In genomic region chr4:190015538-190016368, GRCh38 we compare ENCODE assay signal across 16 cellular contexts.
A peak's percentile ranks its signal among the peaks of the same experiment; 100 is the strongest.
DNase-seq lines count a peak whose midpoint lies in the region; ATAC-seq lines count a peak whose summit lies in the region.
"Had no signal": no experiment of that assay in that cellular context is flagged by ENCODE, and none has a peak within 500 bp of the region (broad histone marks: within the 10 kb centered on the region; RNA-seq: fewer than 3 reads in every experiment).

No MANE protein-coding gene starts in this region.

- H3K36me3 Mint-ChIP-seq in T-helper 2 cell treated with Interferon-gamma antibody and Interleukin-4, amounts not matched to agents 5 μg/mL and 100 μg/mL, for 36 hours (ENCODE audit: low read depth): peaks cover 6% of the 10 kb centered on the region
- H3K36me3 Mint-ChIP-seq in stimulated activated memory B cell treated with anti-CD40 and anti-IgM and Interleukin-4, amounts not matched to agents 10 μg/mL and 1 μg/mL and 100 μg/mL, for 72 hours: peaks cover 8% of the 10 kb centered on the region
- H3K36me3 Mint-ChIP-seq: type B pancreatic cell had no signal

- no peak for ATAC-seq in stimulated activated memory B cell treated with anti-CD40 and anti-IgM and Interleukin-4, amounts not matched to agents 10 μg/mL and 1 μg/mL and 100 μg/mL, for 72 hours
- ATAC-seq in HG03095 (IDR thresholded peaks at IDR 0.05; ENCODE audit: unreplicated experiment): no peak
- ATAC-seq: left colon had no signal

- peaks cover 11% of the 10 kb centered on the region for H3K4me1 Mint-ChIP-seq in T-helper 2 cell treated with Interferon-gamma antibody and Interleukin-4, amounts not matched to agents 5 μg/mL and 100 μg/mL, for 36 hours (ENCODE audit: low read depth)
- peaks cover 37% of the 10 kb centered on the region for H3K4me1 Mint-ChIP-seq in stimulated activated memory B cell treated with anti-CD40 and anti-IgM and Interleukin-4, amounts not matched to agents 10 μg/mL and 1 μg/mL and 100 μg/mL, for 72 hours

- H3K27ac Mint-ChIP-seq in T-helper 2 cell treated with Interferon-gamma antibody and Interleukin-4, amounts not matched to agents 5 μg/mL and 100 μg/mL, for 36 hours: peak overlapping the region; percentile 17
- no peak overlapping the region for H3K27ac Mint-ChIP-seq in stimulated activated memory B cell treated with anti-CD40 and anti-IgM and Interleukin-4, amounts not matched to agents 10 μg/mL and 1 μg/mL and 100 μg/mL, for 72 hours
- H3K27ac Mint-ChIP-seq: type B pancreatic cell had no signal

- peak overlapping the region; percentile 43 for H3K4me3 Mint-ChIP-seq in T-helper 2 cell treated with Interferon-gamma antibody and Interleukin-4, amounts not matched to agents 5 μg/mL and 100 μg/mL, for 36 hours
- peak overlapping the region; percentile 27 for H3K4me3 Mint-ChIP-seq in stimulated activated memory B cell treated with anti-CD40 and anti-IgM and Interleukin-4, amounts not matched to agents 10 μg/mL and 1 μg/mL and 100 μg/mL, for 72 hours
- H3K4me3 Mint-ChIP-seq: type B pancreatic cell had no signal

- no peaks in the 10 kb centered on the region for H3K9me3 Mint-ChIP-seq in T-helper 2 cell treated with Interferon-gamma antibody and Interleukin-4, amounts not matched to agents 5 μg/mL and 100 μg/mL, for 36 hours
- H3K9me3 Mint-ChIP-seq in stimulated activated memory B cell treated with anti-CD40 and anti-IgM and Interleukin-4, amounts not matched to agents 10 μg/mL and 1 μg/mL and 100 μg/mL, for 72 hours: peaks cover 13% of the 10 kb centered on the region
- H3K9me3 Mint-ChIP-seq: type B pancreatic cell had no signal

- peak overlapping the region; percentile 39 for H3K4me3 ChIP-seq in iPS-11a (ENCODE audit: low read depth, low read length)

- DNase-seq in activated T-cell treated with anti-CD3 and anti-CD28 coated beads, Interleukin-2, amount 50 U/mL, for 48 hours: peak; percentile 18 to 20
- DNase-seq in activated T-cell treated with anti-CD3 and anti-CD28 coated beads for 4 hours (no peak), NCI-H2107 (lab: John Stamatoyannopoulos, UW) (no peak), NCI-H2081 treated with DMSO at 0.1 percent for 48 hours (lab: John Stamatoyannopoulos, UW) (no peak)
- no peak for DNase-seq in T-helper 2 cell treated with Interferon-gamma antibody and Interleukin-4, amounts not matched to agents 5 μg/mL and 100 μg/mL, for 36 hours (ENCODE audit: low spot score)
- DNase-seq: activated CD4-positive, alpha-beta T cell treated with anti-CD3 and anti-CD28 coated beads, Interleukin-2, amount 50 U/mL, for 48 hours; dermis blood vessel endothelial cell; DMS79 treated with DMSO at 0.1 percent for 48 hours; GOT3; left colon; NCI-H2227 treated with DMSO at 0.1 percent for 48 hours; small intestine had no signal

- peaks cover 80% of the 10 kb centered on the region for H3K27me3 Mint-ChIP-seq in T-helper 2 cell treated with Interferon-gamma antibody and Interleukin-4, amounts not matched to agents 5 μg/mL and 100 μg/mL, for 36 hours (ENCODE audit: low read depth)
- H3K27me3 Mint-ChIP-seq in stimulated activated memory B cell treated with anti-CD40 and anti-IgM and Interleukin-4, amounts not matched to agents 10 μg/mL and 1 μg/mL and 100 μg/mL, for 72 hours: peaks cover 71% of the 10 kb centered on the region
- H3K27me3 Mint-ChIP-seq: type B pancreatic cell had no signal

Comparison
In these comparisons a context has a peak if more than half of its experiments do, and no peak if none do; other contexts are left out.
1. DNase-seq: peak in activated T-cell treated with anti-CD3 and anti-CD28 coated beads, Interleukin-2, amount 50 U/mL, for 48 hours (2 of 2); none in activated T-cell treated with anti-CD3 and anti-CD28 coated beads for 4 hours (single experiment), T-helper 2 cell treated with Interferon-gamma antibody and Interleukin-4, amounts not matched to agents 5 μg/mL and 100 μg/mL, for 36 hours (single experiment), NCI-H2107 (single experiment) and NCI-H2081 treated with DMSO at 0.1 percent for 48 hours (single experiment).